ENCODE assay signal across 32 cellular contexts in the genomic region with DNA sequence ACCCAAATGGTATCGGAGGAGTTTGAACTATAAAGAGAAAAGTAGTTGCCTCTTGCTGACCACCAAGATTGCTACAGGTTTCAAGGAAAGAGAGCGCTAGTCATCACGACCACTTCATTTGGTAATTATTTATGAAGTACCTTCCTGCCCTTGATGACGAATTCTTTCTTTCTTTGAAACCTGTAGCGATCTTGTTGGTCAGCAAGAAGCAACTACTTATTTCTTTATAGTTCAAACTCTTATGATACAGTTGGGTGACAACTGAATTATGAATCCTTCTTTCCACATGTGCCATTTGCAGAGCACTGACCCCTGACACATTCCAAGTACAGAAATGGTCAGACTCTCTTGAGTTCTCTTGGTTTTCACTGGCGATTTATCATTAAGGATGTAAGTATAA. TPM values are rescaled to one million over a fixed set of nuclear protein-coding genes. Genes with fewer than 3 reads are reported as not detected.
"Had no signal": no experiment of that assay in that cellular context is flagged by ENCODE, and none has a peak within 500 bp of the region (broad histone marks: within the 10 kb centered on the region; RNA-seq: fewer than 3 reads in every experiment).

No MANE protein-coding gene starts in this region.

- H3K4me1 Mint-ChIP-seq: activated CD4-positive, alpha-beta memory T cell treated with anti-CD3 and anti-CD28 coated beads, Interleukin-2, amount 10 ng/mL, durations not matched to agents 7 days and 5 days; activated CD4-positive, alpha-beta T cell treated with anti-CD3 and anti-CD28 coated beads, Interleukin-2, amount 10 ng/mL, durations not matched to agents 7 days and 5 days; activated T-helper 17 cell treated with anti-CD3 and anti-CD28 coated beads, Interleukin-2, amount 50 U/mL, for 72 hours; central memory CD8-positive, alpha-beta T cell had no signal

- H3K36me3 ChIP-seq: brain microvascular endothelial cell, esophagus squamous epithelium had no signal

- H3K36me3 Mint-ChIP-seq: activated naive CD8-positive, alpha-beta T cell; WTC11 had no signal

- H3K4me3 ChIP-seq: coronary artery, dorsolateral prefrontal cortex, esophagus squamous epithelium had no signal

- H3K27me3 Mint-ChIP-seq: activated CD4-positive, alpha-beta memory T cell treated with anti-CD3 and anti-CD28 coated beads, Interleukin-2, amount 10 ng/mL, durations not matched to agents 7 days and 5 days; activated CD4-positive, alpha-beta T cell treated with anti-CD3 and anti-CD28 coated beads, Interleukin-2, amount 10 ng/mL, durations not matched to agents 7 days and 5 days; activated naive CD8-positive, alpha-beta T cell; activated T-helper 17 cell treated with anti-CD3 and anti-CD28 coated beads, Interleukin-2, amount 50 U/mL, for 72 hours; central memory CD8-positive, alpha-beta T cell; dendritic cell treated with granulocyte-macrophage colony-stimulating factor and Interleukin-4, amounts not matched to agents 40 ng/mL and 50 ng/mL, for 4 days; effector memory CD8-positive, alpha-beta T cell had no signal

- H3K27ac ChIP-seq: brain microvascular endothelial cell, coronary artery, dorsolateral prefrontal cortex, epithelial cell of prostate, VCaP had no signal

- H3K9me3 ChIP-seq: esophagus squamous epithelium had no signal

- DNase-seq: activated CD4-positive, alpha-beta memory T cell treated with anti-CD3 and anti-CD28 coated beads, Interleukin-2, amount 10 ng/mL, durations not matched to agents 7 days and 5 days; activated CD4-positive, alpha-beta T cell treated with anti-CD3 and anti-CD28 coated beads for 1 hour; activated CD4-positive, alpha-beta T cell treated with anti-CD3 and anti-CD28 coated beads for 4 hours; activated CD4-positive, alpha-beta T cell treated with anti-CD3 and anti-CD28 coated beads, Interleukin-2, amount 10 ng/mL, durations not matched to agents 7 days and 5 days; activated CD4-positive, alpha-beta T cell treated with anti-CD3 and anti-CD28 coated beads, Interleukin-2, amount 50 U/mL, for 4 hours; activated effector memory CD4-positive, alpha-beta T cell treated with Interleukin-2 at 50 U/mL for 16 hours; activated gamma-delta T cell treated with Interleukin-2 at 50 U/mL for 16 hours; activated naive CD4-positive, alpha-beta T cell treated with anti-CD3 and anti-CD28 coated beads, Interleukin-2, amount 50 U/mL, for 16 hours; activated naive CD4-positive, alpha-beta T cell treated with Interleukin-2 at 50 U/mL for 16 hours; activated T-cell treated with anti-CD3 and anti-CD28 coated beads, Interleukin-2, amount 50 U/mL, for 4 hours; amniotic stem cell; anterior cingulate cortex; brain microvascular endothelial cell; dorsolateral prefrontal cortex; effector memory CD8-positive, alpha-beta T cell; esophagus squamous epithelium; foreskin melanocyte; glutamatergic neuron; T-helper 2 cell had no signal

- H3K4me3 Mint-ChIP-seq: activated CD4-positive, alpha-beta memory T cell treated with anti-CD3 and anti-CD28 coated beads, Interleukin-2, amount 10 ng/mL, durations not matched to agents 7 days and 5 days; activated CD4-positive, alpha-beta T cell treated with anti-CD3 and anti-CD28 coated beads, Interleukin-2, amount 10 ng/mL, durations not matched to agents 7 days and 5 days; activated naive CD8-positive, alpha-beta T cell; activated T-cell treated with anti-CD3 and anti-CD28 coated beads, Interleukin-2, amount 50 U/mL, for 4 hours; activated T-helper 17 cell treated with anti-CD3 and anti-CD28 coated beads, Interleukin-2, amount 50 U/mL, for 72 hours; central memory CD8-positive, alpha-beta T cell; dendritic cell treated with granulocyte-macrophage colony-stimulating factor and Interleukin-4, amounts not matched to agents 40 ng/mL and 50 ng/mL, for 4 days; effector memory CD8-positive, alpha-beta T cell; WTC11 had no signal

- H3K27ac Mint-ChIP-seq: activated CD4-positive, alpha-beta memory T cell treated with anti-CD3 and anti-CD28 coated beads, Interleukin-2, amount 10 ng/mL, durations not matched to agents 7 days and 5 days; activated CD4-positive, alpha-beta T cell treated with anti-CD3 and anti-CD28 coated beads, Interleukin-2, amount 10 ng/mL, durations not matched to agents 7 days and 5 days; activated naive CD8-positive, alpha-beta T cell; activated T-helper 17 cell treated with anti-CD3 and anti-CD28 coated beads, Interleukin-2, amount 50 U/mL, for 72 hours; dendritic cell treated with granulocyte-macrophage colony-stimulating factor and Interleukin-4, amounts not matched to agents 40 ng/mL and 50 ng/mL, for 4 days; effector memory CD8-positive, alpha-beta T cell; WTC11 had no signal

- H3K9me3 Mint-ChIP-seq: activated CD4-positive, alpha-beta memory T cell treated with anti-CD3 and anti-CD28 coated beads, Interleukin-2, amount 10 ng/mL, durations not matched to agents 7 days and 5 days; activated CD4-positive, alpha-beta T cell treated with anti-CD3 and anti-CD28 coated beads, Interleukin-2, amount 10 ng/mL, durations not matched to agents 7 days and 5 days; dendritic cell treated with granulocyte-macrophage colony-stimulating factor and Interleukin-4, amounts not matched to agents 40 ng/mL and 50 ng/mL, for 4 days; WTC11 had no signal

- ATAC-seq: activated T-cell treated with anti-CD3 and anti-CD28 coated beads, Interleukin-2, amount 50 U/mL, for 4 hours; activated T-helper 17 cell treated with anti-CD3 and anti-CD28 coated beads, Interleukin-2, amount 50 U/mL, for 72 hours; effector memory CD8-positive, alpha-beta T cell; WTC11 had no signal

- H3K27me3 ChIP-seq: brain microvascular endothelial cell, dorsolateral prefrontal cortex, esophagus squamous epithelium had no signal

- FAIRE-seq: astrocyte, bronchial epithelial cell, endometrium, endothelial cell of umbilical vein had no signal

RNA-seq across cellular contexts. Expression of a gene that starts 46.8 kb away (rescaled TPM):
- total RNA-seq: activated CD4-positive, alpha-beta memory T cell treated with anti-CD3 and anti-CD28 coated beads, Interleukin-2, amount 10 ng/mL, durations not matched to agents 7 days and 5 days; activated CD4-positive, alpha-beta T cell treated with anti-CD3 and anti-CD28 coated beads, Interleukin-2, amount 10 ng/mL, durations not matched to agents 7 days and 5 days; activated T-cell treated with anti-CD3 and anti-CD28 coated beads, Interleukin-2, amount 50 U/mL, for 4 hours; activated T-helper 17 cell treated with anti-CD3 and anti-CD28 coated beads, Interleukin-2, amount 50 U/mL, for 72 hours; endothelial cell of umbilical vein; T-helper 1 cell treated with Interleukin-12 subunit alpha and Interleukin-12 subunit beta and Interleukin-4 antibody, amounts not matched to agents 30 ng/mL and 1 ng/mL, for 36 hours had no signal
